Comparison of ENCODE assay signal across 18 cellular contexts in genomic region chr9:132584616-132585560, GRCh38. TPM values are rescaled to one million over a fixed set of nuclear protein-coding genes. Genes with fewer than 3 reads are reported as not detected.
A peak's percentile ranks its signal among the peaks of the same experiment; 100 is the strongest.
DNase-seq lines count a peak whose midpoint lies in the region; ATAC-seq, FAIRE-seq and TF ChIP-seq lines count a peak whose summit lies in the region.
"Had no signal": no experiment of that assay in that cellular context is flagged by ENCODE, and none has a peak within 500 bp of the region (broad histone marks: within the 10 kb centered on the region; RNA-seq: fewer than 3 reads in every experiment).

No MANE protein-coding gene starts in this region.

- H2BK15ac ChIP-seq in H1 (ENCODE audit: low read length), result no peak overlapping the region

- H3K14ac ChIP-seq in H1 (ENCODE audit: insufficient read length), result no peak overlapping the region

- peak overlapping the region; percentile 44 for H3K4me3 Mint-ChIP-seq in neural crest cell
- H3K4me3 Mint-ChIP-seq in Caco-2 (ENCODE audit: unreplicated experiment), result no peak overlapping the region
- H3K4me3 Mint-ChIP-seq: activated CD4-positive, alpha-beta memory T cell treated with anti-CD3 and anti-CD28 coated beads for 36 hours had no signal

- H2BK12ac ChIP-seq in H1 (ENCODE audit: low read depth, low read length), result peak overlapping the region; percentile 75; the same call in 1 of the 2 replicates

- no peak overlapping the region for H3K56ac ChIP-seq in H1 (replicated peaks; ENCODE audit: insufficient read length, low read depth, low read length)

- BruUV-seq in Caco-2 (replicated peaks; lab: Mats Ljungman, UMichigan), result no TSS peak

- no peak overlapping the region for H2AFZ ChIP-seq in H1 (ENCODE audit: low read length)

- H3K23ac ChIP-seq in H1 (ENCODE audit: insufficient read length), result no peak overlapping the region

- H3K4me3 ChIP-seq in MG63, result no peak overlapping the region
- peak overlapping the region in 2 of 4 experiments; percentile 10 to 65; a peak in 4 of 8 replicates for H3K4me3 ChIP-seq in H1 (ENCODE audit: extremely low read depth in 1 of 4, insufficient read depth in 2 of 4, low read depth in 3 of 4, low read length in 4 of 4)
- no peak overlapping the region for H3K4me3 ChIP-seq in Caco-2 (ENCODE audit: low read depth, low read length)
- no peak overlapping the region for H3K4me3 ChIP-seq in ascending aorta
- H3K4me3 ChIP-seq: Peyer's patch, upper lobe of left lung had no signal

- no peak for TF ChIP-seq EP300 in H1 (IDR thresholded peaks at IDR 0.05; ENCODE audit: borderline replicate concordance in 1 of 2, low read depth in 2 of 2, low read length in 2 of 2)

- CTCF ChIA-PET in H1 (lab: Charles Lee; ENCODE audit: partially characterized antibody), result no interaction called here
- CTCF ChIA-PET in Caco-2 (lab: Charles Lee), result no interaction called here

- H3K27me3 ChIP-seq in MG63 (peaks cover 78% of the 10 kb centered on the region), H1 (replicated peaks in 1 of 4; ENCODE audit: control insufficient read depth in 3 of 4, extremely low read depth in 1 of 4, insufficient read depth in 3 of 4, low read length in 3 of 4) (peaks cover 94 to 100% (median 99%) of the 10 kb centered on the region in 4 experiments), Caco-2 (replicated peaks; ENCODE audit: control insufficient read depth, insufficient read depth, low read length) (no peaks in the 10 kb centered on the region), ascending aorta (peaks cover 54% of the 10 kb centered on the region)

- DNase-seq in G401 (ENCODE audit: low spot score) (peak; percentile 49), MG63 (peak; percentile 33), H1 (ENCODE audit: low read depth in 1 of 2, low spot score in 2 of 2) (no peak), neural crest cell (ENCODE audit: low read depth, low spot score) (no peak), Caco-2 (no peak), ascending aorta (ENCODE audit: low spot score in 2 of 2) (no peak)
- DNase-seq: activated CD4-positive, alpha-beta memory T cell treated with anti-CD3 and anti-CD28 coated beads for 36 hours; activated effector memory CD4-positive, alpha-beta T cell treated with Interleukin-2 at 50 U/mL for 16 hours; left cardiac atrium; NCI-H1417 treated with DMSO at 0.1 percent for 48 hours; Peyer's patch; stimulated activated CD4-positive, alpha-beta T cell treated with anti-CD3 and anti-CD28 coated beads, Interleukin-2, amount 100 ng/mL, for 24 hours; upper lobe of left lung had no signal

- H3K23me2 ChIP-seq in H1 (ENCODE audit: low read depth, low read length), result peaks cover 8% of the 10 kb centered on the region

- no peak overlapping the region for H4K5ac ChIP-seq in H1 (ENCODE audit: insufficient read length, low read depth, low read length)

- H4K8ac ChIP-seq in H1 (ENCODE audit: extremely low read depth, insufficient read depth, low read length), result no peak overlapping the region

- WGBS in H1 (ENCODE audit: extremely low coverage in 1 of 2, insufficient coverage in 1 of 2, insufficient read length in 1 of 2, insufficient replicate concordance in 2 of 2, low coverage in 1 of 2, low lambda C conversion rate in 2 of 2, missing lambda C conversion rate in 1 of 2), 2 experiments, result 5% methylated on average over 29 of the region's 29 CpGs; no CpG with 5 or more reads in 1 of the 2 experiments

- TF ChIP-seq CTCF in H1 (IDR thresholded peaks at IDR 0.05; ENCODE audit: control extremely low read depth in 1 of 3, insufficient read depth in 1 of 3, low read depth in 1 of 3, low read length in 3 of 3) (no peak), neural crest cell (conservative IDR thresholded peaks at IDR 0.05) (no peak), Caco-2 (IDR thresholded peaks at IDR 0.05; ENCODE audit: insufficient read depth in 1 of 2, low read depth in 1 of 2, low read length in 1 of 2, severe bottlenecking in 1 of 2, unreplicated experiment in 1 of 2) (no peak), ascending aorta (IDR thresholded peaks at IDR 0.05) (no peak)

- H3K36me3 ChIP-seq in MG63 (no peaks in the 10 kb centered on the region), H1 (ENCODE audit: control insufficient read depth in 2 of 4, insufficient read depth in 4 of 4, low read length in 3 of 4) (peaks cover 0 to 4% (median 0%) of the 10 kb centered on the region in 4 experiments; a peak in 1 of 8 replicates), Caco-2 (ENCODE audit: control insufficient read depth, insufficient read depth, low read length) (no peaks in the 10 kb centered on the region), ascending aorta (no peaks in the 10 kb centered on the region)
- H3K36me3 ChIP-seq: Peyer's patch, upper lobe of left lung had no signal

- peaks cover 0 to 77% (median 45%) of the 10 kb centered on the region in 4 experiments; a peak in 6 of 7 replicates for H3K4me1 ChIP-seq in H1 (replicated peaks in 1 of 4; ENCODE audit: control insufficient read depth in 3 of 4, insufficient read depth in 4 of 4, low read length in 3 of 4)
- no peaks in the 10 kb centered on the region for H3K4me1 ChIP-seq in Caco-2
- no peaks in the 10 kb centered on the region for H3K4me1 ChIP-seq in ascending aorta

- no peak overlapping the region for H3K4ac ChIP-seq in H1 (replicated peaks; ENCODE audit: insufficient read length, low read depth, low read length)

- POLR2A ChIA-PET in H1 (lab: Charles Lee; ENCODE audit: partially characterized antibody) (no interaction called here), Caco-2 (lab: Charles Lee) (no interaction called here)

- no peak for ATAC-seq in GM21619 (IDR thresholded peaks at IDR 0.05; ENCODE audit: unreplicated experiment)
- ATAC-seq: left cardiac atrium had no signal

- H3K36me3 Mint-ChIP-seq in neural crest cell (ENCODE audit: low read depth) (no peaks in the 10 kb centered on the region), Caco-2 (ENCODE audit: insufficient read depth, unreplicated experiment) (peaks cover 12% of the 10 kb centered on the region)
- H3K36me3 Mint-ChIP-seq: activated CD4-positive, alpha-beta memory T cell treated with anti-CD3 and anti-CD28 coated beads for 36 hours had no signal

- H3K4me2 ChIP-seq in H1 (ENCODE audit: insufficient read depth in 1 of 2, low read depth in 2 of 2, low read length in 2 of 2), result peak overlapping the region; percentile 47 to 89

- intact Hi-C loops in Caco-2 (cut with micrococcal nuclease; ENCODE audit: unreplicated experiment) (no loop called here), ascending aorta (cut with DNase I) (no loop called here)

- no peak for TF ChIP-seq POLR2A in H1 (IDR thresholded peaks at IDR 0.05; ENCODE audit: control extremely low read depth in 1 of 2, low read depth in 2 of 2, low read length in 2 of 2)

- H2BK5ac ChIP-seq in H1 (ENCODE audit: low read depth, low read length), result no peak overlapping the region

- in situ Hi-C loops in G401 (cut with HindIII; ENCODE audit: low sequenced_read_pairs), result no loop called here

- peak overlapping the region; percentile 36; the same call in 1 of the 2 replicates for H3K18ac ChIP-seq in H1 (ENCODE audit: extremely low read depth, low read length)

- no peaks in the 10 kb centered on the region for H3K79me1 ChIP-seq in H1 (ENCODE audit: low read depth, low read length)

- H3K27me3 Mint-ChIP-seq in neural crest cell (ENCODE audit: low read depth) (peaks cover 96% of the 10 kb centered on the region), Caco-2 (ENCODE audit: insufficient read depth, unreplicated experiment) (peaks cover 8% of the 10 kb centered on the region)

- H3K9me3 ChIP-seq in MG63 (no peaks in the 10 kb centered on the region), H1 (ENCODE audit: insufficient read depth in 2 of 2, low read depth in 1 of 2, low read length in 1 of 2) (no peaks in the 10 kb centered on the region), Caco-2 (no peaks in the 10 kb centered on the region), ascending aorta (no peaks in the 10 kb centered on the region)
- H3K9me3 ChIP-seq: upper lobe of left lung had no signal

- peaks cover 5 to 34% of the 10 kb centered on the region in 2 experiments for H4K20me1 ChIP-seq in H1 (replicated peaks in 1 of 2; ENCODE audit: control insufficient read depth in 1 of 2, insufficient read depth in 2 of 2, low read length in 2 of 2)

- peaks cover 18% of the 10 kb centered on the region for H3K4me1 Mint-ChIP-seq in neural crest cell
- H3K4me1 Mint-ChIP-seq in Caco-2 (ENCODE audit: low read depth, unreplicated experiment), result no peaks in the 10 kb centered on the region

- no peak overlapping the region for H3K27ac ChIP-seq in H1 (ENCODE audit: low read depth, low read length)
- no peak overlapping the region for H3K27ac ChIP-seq in ascending aorta
- H3K27ac ChIP-seq: C4-2B, Peyer's patch, upper lobe of left lung had no signal

- no peak overlapping the region for H3K9ac ChIP-seq in H1 (replicated peaks in 1 of 4; ENCODE audit: extremely low read depth in 1 of 4, low read depth in 3 of 4, low read length in 3 of 4)

- no peak overlapping the region; the same call in 1 of the 2 replicates for H2BK20ac ChIP-seq in H1 (ENCODE audit: low read length)

- no peaks in the 10 kb centered on the region for H3K9me3 Mint-ChIP-seq in neural crest cell
- no peaks in the 10 kb centered on the region for H3K9me3 Mint-ChIP-seq in Caco-2 (ENCODE audit: unreplicated experiment)
- H3K9me3 Mint-ChIP-seq: activated CD4-positive, alpha-beta memory T cell treated with anti-CD3 and anti-CD28 coated beads for 36 hours had no signal

- TF ChIP-seq RAD21 in H1 (IDR thresholded peaks at IDR 0.05 in 1 of 2, conservative IDR thresholded peaks at IDR 0.05 in 1 of 2; ENCODE audit: low read depth in 2 of 2, low read length in 2 of 2), result no peak

- no peaks in the 10 kb centered on the region for H3K79me2 ChIP-seq in H1 (ENCODE audit: control insufficient read depth in 1 of 2, insufficient read depth in 2 of 2, low read length in 2 of 2)

- H2BK120ac ChIP-seq in H1 (replicated peaks; ENCODE audit: low read depth, low read length), result no peak overlapping the region

- no peak overlapping the region for H2AK5ac ChIP-seq in H1 (ENCODE audit: low read depth, low read length)

- H4K91ac ChIP-seq in H1 (replicated peaks; ENCODE audit: insufficient read length, low read length), result no peak overlapping the region

- no peak for FAIRE-seq in H1 (lab: Jason Lieb, UNC)
- FAIRE-seq: GM12891 had no signal

- H3K27ac Mint-ChIP-seq in neural crest cell (ENCODE audit: unreplicated experiment) (no peak overlapping the region), Caco-2 (ENCODE audit: unreplicated experiment) (no peak overlapping the region)
- H3K27ac Mint-ChIP-seq: activated CD4-positive, alpha-beta memory T cell treated with anti-CD3 and anti-CD28 coated beads for 36 hours had no signal

RNA-seq across cellular contexts. Expression of gene BARHL1, which starts 2.5 kb away (rescaled TPM):
- total RNA-seq in G401 (2014; rRNA removed; shearing (Covaris generic)), result not detected in 2 replicates
- total RNA-seq in MG63 (2014; rRNA removed; shearing (Covaris generic); ENCODE audit: low replicate concordance), result not detected in 2 replicates
- not detected in 2 replicates for total RNA-seq in H1 (2021; fragmentation: NEBNext Ultra II Directional; extraction: Animal tissue kit (Norgen Biotek cat#: 25700))
- 0.06 TPM in 1 of 2 replicates, not detected in the other for polyA plus RNA-seq in H1 (2011; rRNA removed)
- 0.03 TPM for polyA plus RNA-seq in H1 (2011; cell fraction: cytosol; rRNA removed)
- polyA plus RNA-seq in H1 (2011; cell fraction: nucleus; rRNA removed), result 0.14 TPM
- not detected in 4 replicates for polyA plus RNA-seq in H1 (2012, experiment 1 of 2)
- not detected for polyA plus RNA-seq in H1 (2012, experiment 2 of 2)
- not detected for polyA plus RNA-seq in H1 (2013, experiment 1 of 2)
- polyA plus RNA-seq in H1 (2013, experiment 2 of 2), result not detected
- polyA minus RNA-seq in H1 (2011; rRNA and poly(A)+ RNA removed), result not detected in 2 replicates
- not detected for polyA minus RNA-seq in H1 (2011; cell fraction: cytosol; rRNA and poly(A)+ RNA removed)
- not detected for polyA minus RNA-seq in H1 (2011; cell fraction: nucleus; rRNA and poly(A)+ RNA removed)
- total RNA-seq in neural crest cell (not detected in 2 replicates), Caco-2 (2022) (not detected in 2 replicates), ascending aorta (not detected)
- total RNA-seq: activated CD4-positive, alpha-beta memory T cell treated with anti-CD3 and anti-CD28 coated beads for 36 hours; glomerular endothelial cell; left cardiac atrium; Peyer's patch; T-helper 2 cell treated with Interferon-gamma antibody and Interleukin-4, amounts not matched to agents 100 ng/mL and 5 ng/mL, for 36 hours; upper lobe of left lung had no signal

Comparison
In these comparisons a context has a peak if more than half of its experiments do, and no peak if none do; other contexts are left out.
1. DNase-seq: peak in G401 (single experiment) and MG63 (single experiment); none in H1 (0 of 2), neural crest cell (single experiment), Caco-2 (0 of 2) and ascending aorta (0 of 2).